Comparison of ENCODE assay signal across 8 cellular contexts in genomic region chr6:50602191-50602810, GRCh38.
DNase-seq lines count a peak whose midpoint lies in the region; ATAC-seq and TF ChIP-seq lines count a peak whose summit lies in the region.

No MANE protein-coding gene starts in this region.

- POLR2A ChIA-PET in activated CD4-positive, alpha-beta memory T cell treated with anti-CD3 and anti-CD28 coated beads, Interleukin-2, amount 10 ng/mL, durations not matched to agents 7 days and 5 days (lab: Charles Lee), result no interaction called here

- no peak overlapping the region for H3K4me3 ChIP-seq in AG10803 (ENCODE audit: low read length)

- H3K4me1 Mint-ChIP-seq in nephron, result no peaks in the 10 kb centered on the region
- no peaks in the 10 kb centered on the region for H3K4me1 Mint-ChIP-seq in activated CD4-positive, alpha-beta memory T cell treated with anti-CD3 and anti-CD28 coated beads, Interleukin-2, amount 10 ng/mL, durations not matched to agents 7 days and 5 days

- CTCF ChIA-PET in activated CD4-positive, alpha-beta memory T cell treated with anti-CD3 and anti-CD28 coated beads, Interleukin-2, amount 10 ng/mL, durations not matched to agents 7 days and 5 days (lab: Charles Lee), result no interaction called here

- ATAC-seq in HG03457 (IDR thresholded peaks at IDR 0.05; ENCODE audit: unreplicated experiment), result no peak

- DNase-seq in AG10803 (ENCODE audit: low read depth), result peak; percentile 20
- peak; percentile 6 for DNase-seq in GM13977 (ENCODE audit: low spot score)
- DNase-seq in NCI-H510A treated with DMSO at 0.1 percent for 48 hours (lab: John Stamatoyannopoulos, UW), result peak; percentile 56
- peak; percentile 9 for DNase-seq in cerebellum (ENCODE audit: low spot score)
- no peak for DNase-seq in activated CD4-positive, alpha-beta memory T cell treated with anti-CD3 and anti-CD28 coated beads, Interleukin-2, amount 10 ng/mL, durations not matched to agents 7 days and 5 days
- DNase-seq in epidermal melanocyte (ENCODE audit: insufficient read length, low spot score), result no peak

- in situ Hi-C loops in GM13977 (cut with MboI; ENCODE audit: low pct_unique_long_range_greater_than_20kb, low sequenced_read_pairs, unreplicated experiment), result loop anchor here (25.0 kb wide), 1 partner anchor 490 kb away; no protein-coding TSS in a partner anchor

- no peaks in the 10 kb centered on the region for H3K36me3 Mint-ChIP-seq in nephron (ENCODE audit: low read depth)
- no peaks in the 10 kb centered on the region for H3K36me3 Mint-ChIP-seq in activated CD4-positive, alpha-beta memory T cell treated with anti-CD3 and anti-CD28 coated beads, Interleukin-2, amount 10 ng/mL, durations not matched to agents 7 days and 5 days (ENCODE audit: low read depth)

- no peak overlapping the region for H3K27ac Mint-ChIP-seq in nephron
- H3K27ac Mint-ChIP-seq in activated CD4-positive, alpha-beta memory T cell treated with anti-CD3 and anti-CD28 coated beads, Interleukin-2, amount 10 ng/mL, durations not matched to agents 7 days and 5 days, result no peak overlapping the region

- no peak overlapping the region for H3K4me3 Mint-ChIP-seq in nephron
- H3K4me3 Mint-ChIP-seq in activated CD4-positive, alpha-beta memory T cell treated with anti-CD3 and anti-CD28 coated beads, Interleukin-2, amount 10 ng/mL, durations not matched to agents 7 days and 5 days, result no peak overlapping the region

- peak; percentile 83 for TF ChIP-seq CTCF in AG10803 (conservative IDR thresholded peaks at IDR 0.05; ENCODE audit: low read length)
- peak; percentile 64 for TF ChIP-seq CTCF in GM13977 (IDR thresholded peaks at IDR 0.05; ENCODE audit: extremely low read depth, insufficient read depth, missing control alignments)
- peak; percentile 83 to 89 (median 84) for TF ChIP-seq CTCF in nephron (IDR thresholded peaks at IDR 0.05; ENCODE audit: unreplicated experiment in 3 of 3)

- no peaks in the 10 kb centered on the region for H3K9me3 Mint-ChIP-seq in nephron
- H3K9me3 Mint-ChIP-seq in activated CD4-positive, alpha-beta memory T cell treated with anti-CD3 and anti-CD28 coated beads, Interleukin-2, amount 10 ng/mL, durations not matched to agents 7 days and 5 days, result no peaks in the 10 kb centered on the region

- H3K27me3 Mint-ChIP-seq in nephron (ENCODE audit: low read depth), result peaks cover 6% of the 10 kb centered on the region
- no peaks in the 10 kb centered on the region for H3K27me3 Mint-ChIP-seq in activated CD4-positive, alpha-beta memory T cell treated with anti-CD3 and anti-CD28 coated beads, Interleukin-2, amount 10 ng/mL, durations not matched to agents 7 days and 5 days

Comparison
In these comparisons a context has a peak if more than half of its experiments do, and no peak if none do; other contexts are left out.
1. DNase-seq: peak in AG10803 (single experiment), GM13977 (single experiment), NCI-H510A treated with DMSO at 0.1 percent for 48 hours (single experiment) and cerebellum (single experiment); none in activated CD4-positive, alpha-beta memory T cell treated with anti-CD3 and anti-CD28 coated beads, Interleukin-2, amount 10 ng/mL, durations not matched to agents 7 days and 5 days (single experiment) and epidermal melanocyte (single experiment).
2. Peak in every context shown above with its lines, with median percentiles within 50 percentile points of each other: CTCF ChIP-seq.